ENCODE assay signal across 5 cellular contexts in the genomic region with DNA sequence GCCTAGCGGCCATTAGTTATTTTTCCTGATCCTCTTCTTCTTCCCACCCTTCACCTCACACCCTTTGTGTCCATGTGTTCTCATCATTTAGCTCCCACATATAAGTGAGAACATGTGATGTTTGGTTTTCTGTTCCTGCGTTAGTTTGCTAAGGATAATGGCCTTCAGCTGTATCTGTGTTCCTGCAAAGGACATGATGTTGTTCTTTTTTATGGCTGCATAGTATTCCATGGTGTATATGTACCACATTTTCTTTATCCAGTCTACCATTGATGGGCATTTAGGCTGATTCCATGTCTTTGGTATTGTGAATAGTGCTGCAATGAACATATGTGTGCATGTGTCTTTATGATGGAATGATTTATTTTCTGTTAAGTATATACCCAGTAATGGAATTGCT.
DNase-seq lines count a peak whose midpoint lies in the region; ATAC-seq, FAIRE-seq and TF ChIP-seq lines count a peak whose summit lies in the region.
"Not testable (repeated sequence)": the region's sequence is repeated elsewhere in the genome, so short reads cannot be mapped to it uniquely, and the experiment has no call there.

No MANE protein-coding gene starts in this region.

- not testable (repeated sequence) for H3K4me3 Mint-ChIP-seq in WTC11, mesothelial cell of epicardium
- H3K4me3 Mint-ChIP-seq in neural progenitor cell: peak overlapping the region; percentile 22

- H3K27me3 Mint-ChIP-seq in WTC11 (ENCODE audit: low read depth); mesothelial cell of epicardium (ENCODE audit: low read depth); neural progenitor cell (ENCODE audit: insufficient read depth, low read depth): not testable (repeated sequence)

- not testable (repeated sequence) for H3K9ac ChIP-seq in K562 (ENCODE audit: insufficient read depth in 1 of 2, low read depth in 2 of 2, low read length in 2 of 2); neural progenitor cell

- H3K36me3 ChIP-seq in A673 (ENCODE audit: insufficient read depth, low read length, poor library complexity, severe bottlenecking); K562 (ENCODE audit: control insufficient read depth, insufficient read depth, low read length); neural progenitor cell: not testable (repeated sequence)

- not testable (repeated sequence) for H2AFZ ChIP-seq in K562 (ENCODE audit: low read depth, low read length); neural progenitor cell (replicated peaks)

- H3K4me1 ChIP-seq in A673 (ENCODE audit: insufficient read depth, low read length, poor library complexity, severe bottlenecking) (peaks cover 42% of the 10 kb centered on the region), K562 (replicated peaks in 1 of 2; ENCODE audit: control insufficient read depth in 2 of 2, insufficient read depth in 2 of 2, low read length in 2 of 2) (peaks cover 9 to 16% of the 10 kb centered on the region in 2 experiments), neural progenitor cell (peaks cover 12% of the 10 kb centered on the region)

- not testable (repeated sequence) for FAIRE-seq in K562 (lab: Jason Lieb, UNC)

- intact Hi-C loops in A673 (cut with micrococcal nuclease; ENCODE audit: unreplicated experiment); K562 (cut with micrococcal nuclease): not testable (repeated sequence)

- not testable (repeated sequence) for H3K9me3 ChIP-seq in A673 (ENCODE audit: low read depth, low read length, poor library complexity, severe bottlenecking); K562 (replicated peaks; ENCODE audit: control insufficient read depth, insufficient read depth, low read depth, low read length); neural progenitor cell (ENCODE audit: low read depth)

- H3K79me2 ChIP-seq in K562 (ENCODE audit: control insufficient read depth, insufficient read depth, low read length); neural progenitor cell (ENCODE audit: low read depth): not testable (repeated sequence)

- not testable (repeated sequence) for TF ChIP-seq EP300 in K562 (IDR thresholded peaks at IDR 0.05; ENCODE audit: low read length)

- TF ChIP-seq CTCF in A673 (conservative IDR thresholded peaks at IDR 0.05; ENCODE audit: low read depth, low read length); WTC11 (IDR thresholded peaks at IDR 0.05); K562 (IDR thresholded peaks at IDR 0.05 in 2 of 3, conservative IDR thresholded peaks at IDR 0.05 in 1 of 3; ENCODE audit: insufficient read depth in 2 of 3, low read depth in 1 of 3, low read length in 3 of 3); mesothelial cell of epicardium (IDR thresholded peaks at IDR 0.05; ENCODE audit: unreplicated experiment); neural progenitor cell (IDR thresholded peaks at IDR 0.05): not testable (repeated sequence)

- POLR2A ChIA-PET in A673 (lab: Charles Lee; ENCODE audit: low non-redundant PET); WTC11 (lab: Charles Lee); K562 (lab: Yijun Ruan, JAX): not testable (repeated sequence)

- CTCF ChIA-PET in A673 (lab: Charles Lee); K562 (lab: Yijun Ruan, JAX; ENCODE audit: low intra/inter-chr PET ratio): not testable (repeated sequence)
- CTCF ChIA-PET in WTC11 (lab: Charles Lee): interaction anchor here (0.6 kb wide), 1 partner anchor 109 kb away, joined by 3 read pairs; no protein-coding TSS in a partner anchor

- not testable (repeated sequence) for TF ChIP-seq RAD21 in K562 (CRISPR knock-in tag; conservative IDR thresholded peaks at IDR 0.05 in 1 of 2, IDR thresholded peaks at IDR 0.05 in 1 of 2)

- H3K4me3 ChIP-seq in A673 (ENCODE audit: low read depth, low read length, poor library complexity, severe bottlenecking); K562; neural progenitor cell: not testable (repeated sequence)

- not testable (repeated sequence) for ATAC-seq in WTC11, K562

- not testable (repeated sequence) for TF ChIP-seq POLR2A in K562 (conservative IDR thresholded peaks at IDR 0.05)

- not testable (repeated sequence) for H3K27me3 ChIP-seq in A673 (replicated peaks; ENCODE audit: insufficient read depth, low read depth, low read length, poor library complexity); K562 (ENCODE audit: control insufficient read depth in 2 of 2, insufficient read depth in 2 of 2, low read length in 2 of 2); neural progenitor cell

- not testable (repeated sequence) for H4K20me1 ChIP-seq in K562 (replicated peaks; ENCODE audit: control insufficient read depth, insufficient read depth, low read length); neural progenitor cell (ENCODE audit: low read depth)

- not testable (repeated sequence) for BruUV-seq in A673 (replicated peaks; lab: Mats Ljungman, UMichigan); K562 (replicated peaks; lab: Mats Ljungman, UMichigan)

- peak overlapping the region; percentile 99 for H3K27ac ChIP-seq in A673 (ENCODE audit: low read depth, low read length, poor library complexity, severe bottlenecking)
- H3K27ac ChIP-seq in K562 (ENCODE audit: extremely low read depth, low read depth, low read length); neural progenitor cell: not testable (repeated sequence)

- H3K9me3 Mint-ChIP-seq in WTC11, mesothelial cell of epicardium, neural progenitor cell: not testable (repeated sequence)

- H3K4me2 ChIP-seq in K562 (ENCODE audit: insufficient read depth, low read length); neural progenitor cell: not testable (repeated sequence)

- not testable (repeated sequence) for H3K27ac Mint-ChIP-seq in WTC11, neural progenitor cell
- peak overlapping the region; percentile 6 for H3K27ac Mint-ChIP-seq in mesothelial cell of epicardium

- H3K36me3 Mint-ChIP-seq in WTC11, mesothelial cell of epicardium, neural progenitor cell: not testable (repeated sequence)

- in situ Hi-C loops in K562 (cut with MboI): not testable (repeated sequence)

- 29% methylated on average over 2 of the region's 2 CpGs for WGBS in K562 (ENCODE audit: insufficient coverage, low coverage, missing lambda C conversion rate)

- not testable (repeated sequence) for H3K9me1 ChIP-seq in K562 (ENCODE audit: control insufficient read depth, insufficient read depth, low read length)

- H3K4me1 Mint-ChIP-seq in WTC11: not testable (repeated sequence)
- H3K4me1 Mint-ChIP-seq in mesothelial cell of epicardium: peaks cover 32% of the 10 kb centered on the region
- H3K4me1 Mint-ChIP-seq in neural progenitor cell: peaks cover 33% of the 10 kb centered on the region

- not testable (repeated sequence) for H3F3A ChIP-seq in neural progenitor cell (ENCODE audit: low read depth)

- DNase-seq in A673 (ENCODE audit: low spot score); WTC11 (ENCODE audit: low spot score); K562 (ENCODE audit: extremely low read depth in 1 of 4, low spot score in 3 of 4); mesothelial cell of epicardium (ENCODE audit: low spot score in 2 of 2, unreplicated experiment in 2 of 2); neural progenitor cell (ENCODE audit: low spot score): not testable (repeated sequence)

TF ChIP-seq in WTC11, 78 proteins besides CTCF, POLR2A, EP300 and RAD21:
- 0 out of 2 replicates have a peak, but pooled peaks have one; percentile 36 for TF ChIP-seq GTF2I (CRISPR knock-in tag; conservative IDR thresholded peaks at IDR 0.05)

TF ChIP-seq in K562, 482 proteins besides CTCF, POLR2A, EP300 and RAD21:
- TF ChIP-seq ZNF146 (CRISPR knock-in tag; IDR thresholded peaks at IDR 0.05; ENCODE audit: unreplicated experiment) (peak; percentile 78), RBM25 (IDR thresholded peaks at IDR 0.05; ENCODE audit: low read depth, low read length, severe bottlenecking) (peak; percentile 8)
